In genomic region chr6:164749126-164749758, GRCh38 we compare ENCODE assay signal across 10 cellular contexts.
DNase-seq lines count a peak whose midpoint lies in the region.
"Had no signal": no experiment of that assay in that cellular context is flagged by ENCODE, and none has a peak within 500 bp of the region (broad histone marks: within the 10 kb centered on the region; RNA-seq: fewer than 3 reads in every experiment).

No MANE protein-coding gene starts in this region.

- H3K4me1 ChIP-seq in neuronal stem cell (ENCODE audit: control insufficient read depth in 2 of 2, insufficient read depth in 1 of 2, low read depth in 1 of 2, low read length in 2 of 2), result peaks cover 3 to 4% of the 10 kb centered on the region in 2 donors

- H3K23ac ChIP-seq in neuronal stem cell (ENCODE audit: low read depth, low read length, poor library complexity), result no peak overlapping the region

- no peak overlapping the region for H3K4ac ChIP-seq in neuronal stem cell (ENCODE audit: low read length)

- H3K27me3 ChIP-seq in neuronal stem cell (ENCODE audit: control insufficient read depth in 3 of 3, insufficient read depth in 3 of 3, low read depth in 1 of 3, low read length in 3 of 3), result no peaks in the 10 kb centered on the region

- no peaks in the 10 kb centered on the region for H3K36me3 ChIP-seq in neuronal stem cell (replicated peaks in 1 of 2; ENCODE audit: control insufficient read depth in 2 of 2, insufficient read depth in 2 of 2, low read length in 2 of 2)

- no peak overlapping the region for H2BK5ac ChIP-seq in neuronal stem cell (ENCODE audit: low read length)

- no peak overlapping the region for H3K18ac ChIP-seq in neuronal stem cell (ENCODE audit: low read length)

- H3K9me3 ChIP-seq in neuronal stem cell (replicated peaks in 1 of 2; ENCODE audit: control insufficient read depth in 2 of 2, insufficient read depth in 1 of 2, low read depth in 1 of 2, low read length in 2 of 2), result no peaks in the 10 kb centered on the region

- no peak overlapping the region for H3K4me2 ChIP-seq in neuronal stem cell (ENCODE audit: insufficient read depth, low read length, poor library complexity, severe bottlenecking)

- WGBS in neuronal stem cell (ENCODE audit: extremely low coverage in 2 of 2, insufficient read length in 2 of 2, insufficient replicate concordance in 1 of 2), 2 donors, result no CpG with 5 or more reads among the region's 10 CpGs

- no peaks in the 10 kb centered on the region for H3K79me1 ChIP-seq in neuronal stem cell (ENCODE audit: low read depth, low read length)

- H2BK12ac ChIP-seq in neuronal stem cell (ENCODE audit: low read length), result no peak overlapping the region

- no peak overlapping the region for H3K14ac ChIP-seq in neuronal stem cell (ENCODE audit: low read length)

- H3K9ac ChIP-seq in neuronal stem cell (ENCODE audit: low read depth, low read length, poor library complexity), result no peak overlapping the region

- H2BK120ac ChIP-seq in neuronal stem cell (ENCODE audit: low read depth, low read length), result no peak overlapping the region

- H3K27ac ChIP-seq in epithelial cell of prostate (no peak overlapping the region), neuronal stem cell (replicated peaks; ENCODE audit: low read length) (no peak overlapping the region)

- peak overlapping the region; percentile 80 for H2AFZ ChIP-seq in neuronal stem cell (ENCODE audit: low read length)

- no peak overlapping the region for H3K4me3 ChIP-seq in neuronal stem cell (ENCODE audit: low read length in 2 of 2)

- no peak overlapping the region for H4K91ac ChIP-seq in neuronal stem cell (ENCODE audit: low read depth, low read length, poor library complexity)

- H2AK5ac ChIP-seq in neuronal stem cell (ENCODE audit: low read depth, low read length), result no peak overlapping the region

- H4K8ac ChIP-seq in neuronal stem cell (ENCODE audit: low read depth, low read length), result no peak overlapping the region

- DNase-seq in GM04504 (ENCODE audit: low read depth), result peak; percentile 16
- peak; percentile 20 for DNase-seq in NCI-H2196 (lab: John Stamatoyannopoulos, UW; ENCODE audit: unreplicated experiment)
- peak; percentile 10 for DNase-seq in epithelial cell of prostate (ENCODE audit: low read depth, low spot score)
- DNase-seq in neuronal stem cell (ENCODE audit: low spot score), result no peak
- no peak for DNase-seq in LoVo (ENCODE audit: low spot score)
- DNase-seq in mesenteric fat pad (ENCODE audit: low spot score), result no peak
- no peak for DNase-seq in activated T-cell treated with anti-CD3 and anti-CD28 coated beads, Interleukin-2, amount 50 U/mL, for 48 hours
- DNase-seq in H4 (ENCODE audit: low spot score), result no peak
- DNase-seq: activated T-cell treated with anti-CD3 and anti-CD28 coated beads, Interleukin-2, amount 50 U/mL, for 72 hours; naive thymus-derived CD8-positive, alpha-beta T cell had no signal

- no peak overlapping the region for H2BK15ac ChIP-seq in neuronal stem cell (ENCODE audit: low read length)

Comparison
In these comparisons a context has a peak if more than half of its experiments do, and no peak if none do; other contexts are left out.
1. DNase-seq: peak in GM04504 (single experiment), NCI-H2196 (single experiment) and epithelial cell of prostate (single experiment); none in neuronal stem cell (single experiment), LoVo (single experiment), mesenteric fat pad (single experiment), activated T-cell treated with anti-CD3 and anti-CD28 coated beads, Interleukin-2, amount 50 U/mL, for 48 hours (0 of 2) and H4 (single experiment).